ENCODE assay signal across 9 cellular contexts in the genomic region with DNA sequence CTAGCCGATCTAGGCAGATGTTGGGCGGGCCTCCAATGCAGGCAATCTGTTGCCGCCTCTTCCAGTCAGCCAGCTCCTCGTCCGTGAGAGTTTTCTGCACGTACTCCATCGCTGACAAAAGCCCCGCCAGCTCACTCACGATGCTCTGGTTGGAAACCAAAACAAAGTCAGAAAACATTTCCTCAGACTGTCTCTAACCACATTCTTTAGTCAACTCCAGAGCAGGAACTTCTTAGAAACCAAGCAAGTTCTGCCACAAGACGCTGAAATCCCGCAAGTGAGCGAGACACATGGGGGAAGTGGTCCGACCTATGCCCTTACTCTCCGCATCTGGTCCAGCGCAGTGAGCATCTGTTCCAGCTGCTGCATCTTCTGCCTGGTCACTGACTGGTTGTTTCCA. TPM values are rescaled to one million over a fixed set of nuclear protein-coding genes. Genes with fewer than 3 reads are reported as not detected.
DNase-seq lines count a peak whose midpoint lies in the region; ATAC-seq and TF ChIP-seq lines count a peak whose summit lies in the region.
"Had no signal": no experiment of that assay in that cellular context is flagged by ENCODE, and none has a peak within 500 bp of the region (broad histone marks: within the 10 kb centered on the region; RNA-seq: fewer than 3 reads in every experiment).

No MANE protein-coding gene starts in this region.

- peaks cover 75% of the 10 kb centered on the region for H3K36me3 Mint-ChIP-seq in CD8-positive, alpha-beta T cell
- H3K36me3 Mint-ChIP-seq in osteocyte (ENCODE audit: unreplicated experiment) (peaks cover 59% of the 10 kb centered on the region), Calu3 (ENCODE audit: insufficient read depth, unreplicated experiment) (peaks cover 81% of the 10 kb centered on the region)

- TF ChIP-seq EP300 in tibial nerve (IDR thresholded peaks at IDR 0.05) = no peak

- no peaks in the 10 kb centered on the region for H3K9me3 ChIP-seq in CD8-positive, alpha-beta T cell (ENCODE audit: low read length)
- no peaks in the 10 kb centered on the region for H3K9me3 ChIP-seq in tibial nerve

- peaks cover 39% of the 10 kb centered on the region for H3K4me1 Mint-ChIP-seq in CD8-positive, alpha-beta T cell (ENCODE audit: low read depth)
- H3K4me1 Mint-ChIP-seq in osteocyte (ENCODE audit: unreplicated experiment) (peaks cover 21% of the 10 kb centered on the region), Calu3 (ENCODE audit: low read depth, unreplicated experiment) (no peaks in the 10 kb centered on the region)

- BruUV-seq in Calu3 (replicated peaks; lab: Mats Ljungman, UMichigan) = no TSS peak

- peaks cover 31% of the 10 kb centered on the region for H3K4me1 ChIP-seq in CD8-positive, alpha-beta T cell (ENCODE audit: insufficient read depth, low read length)
- peaks cover 0 to 10% (median 0%) of the 10 kb centered on the region in 4 donors for H3K4me1 ChIP-seq in tibial nerve

- peak; percentile 31 to 78 (median 63) for DNase-seq in CD8-positive, alpha-beta T cell
- peak; percentile 72 for DNase-seq in activated T-cell treated with anti-CD3 and anti-CD28 coated beads, Interleukin-2, amount 50 U/mL, for 1 hour
- DNase-seq in osteocyte (ENCODE audit: extremely low spot score, unreplicated experiment) (no peak), Calu3 (no peak), tibial nerve (ENCODE audit: low spot score in 2 of 2) (no peak), 8988T (no peak)

- no peak for TF ChIP-seq POLR2A in tibial nerve (IDR thresholded peaks at IDR 0.05)

- no peak for TF ChIP-seq CTCF in CD8-positive, alpha-beta T cell (IDR thresholded peaks at IDR 0.05)
- TF ChIP-seq CTCF in osteocyte (IDR thresholded peaks at IDR 0.05) = no peak
- no peak for TF ChIP-seq CTCF in Calu3 (IDR thresholded peaks at IDR 0.05; ENCODE audit: unreplicated experiment)
- no peak for TF ChIP-seq CTCF in tibial nerve (IDR thresholded peaks at IDR 0.05)

- H3K9me3 Mint-ChIP-seq in CD8-positive, alpha-beta T cell = no peaks in the 10 kb centered on the region
- no peaks in the 10 kb centered on the region for H3K9me3 Mint-ChIP-seq in osteocyte (ENCODE audit: unreplicated experiment)
- H3K9me3 Mint-ChIP-seq in Calu3 (ENCODE audit: low read depth, unreplicated experiment) = no peaks in the 10 kb centered on the region

- POLR2A ChIA-PET in CD8-positive, alpha-beta T cell (lab: Charles Lee) = interaction anchor here (2.9 kb wide), 1 partner anchor 51 kb away, joined by 14 read pairs; the partner anchor contains the start of gene STAT3

- H3K4me3 ChIP-seq in CD8-positive, alpha-beta T cell (ENCODE audit: low read depth, low read length) = no peak overlapping the region
- H3K4me3 ChIP-seq in tibial nerve = no peak overlapping the region
- H3K4me3 ChIP-seq: SK-N-MC had no signal

- intact Hi-C loops in CD8-positive, alpha-beta T cell (cut with DNase I, micrococcal nuclease) = loop anchor here (1.0 to 2.0 kb wide), 2 partner anchors 51 kb away; partner anchors contain the start of gene STAT3 (in 2 of the 2)
- intact Hi-C loops in Calu3 (cut with micrococcal nuclease; ENCODE audit: unreplicated experiment) = no loop called here

- H3K36me3 ChIP-seq in CD8-positive, alpha-beta T cell (ENCODE audit: insufficient read depth, low read length) = peaks cover 38% of the 10 kb centered on the region
- H3K36me3 ChIP-seq in tibial nerve = peaks cover 5 to 94% (median 27%) of the 10 kb centered on the region in 3 donors

- WGBS in tibial nerve, 2 donors = 73 to 74% methylated on average over 15 of the region's 15 CpGs

- H3K27me3 ChIP-seq in CD8-positive, alpha-beta T cell (ENCODE audit: insufficient read depth, low read length) = no peaks in the 10 kb centered on the region
- no peaks in the 10 kb centered on the region for H3K27me3 ChIP-seq in tibial nerve

- CTCF ChIA-PET in CD8-positive, alpha-beta T cell (lab: Charles Lee) = interaction anchor here (0.9 to 1.7 kb wide), 3 partner anchors 8 to 180 kb away, joined by 3 to 6 read pairs (median 3); no protein-coding TSS in a partner anchor
- CTCF ChIA-PET in Calu3 (lab: Charles Lee) = no interaction called here

- peak; percentile 85 for ATAC-seq in CD8-positive, alpha-beta T cell
- ATAC-seq in HG02973 (IDR thresholded peaks at IDR 0.05; ENCODE audit: unreplicated experiment) = peak; percentile 50
- ATAC-seq in HG02884 (IDR thresholded peaks at IDR 0.05; ENCODE audit: unreplicated experiment) = no peak

- H3K27ac ChIP-seq in CD8-positive, alpha-beta T cell (ENCODE audit: low read depth, low read length) = peak overlapping the region; percentile 41
- peak overlapping the region in 1 of 4 donors; percentile 0 for H3K27ac ChIP-seq in tibial nerve
- H3K27ac ChIP-seq: SK-N-MC had no signal

- H3K4me3 Mint-ChIP-seq in CD8-positive, alpha-beta T cell = peak overlapping the region; percentile 57
- H3K4me3 Mint-ChIP-seq in osteocyte (ENCODE audit: unreplicated experiment) = no peak overlapping the region
- no peak overlapping the region for H3K4me3 Mint-ChIP-seq in Calu3 (ENCODE audit: low read depth, unreplicated experiment)

- peak overlapping the region; percentile 92 for H3K27ac Mint-ChIP-seq in CD8-positive, alpha-beta T cell
- H3K27ac Mint-ChIP-seq in osteocyte (ENCODE audit: unreplicated experiment) = peak overlapping the region; percentile 76
- H3K27ac Mint-ChIP-seq in Calu3 (ENCODE audit: unreplicated experiment) = no peak overlapping the region

- no peaks in the 10 kb centered on the region for H3K27me3 Mint-ChIP-seq in CD8-positive, alpha-beta T cell (ENCODE audit: low read depth)
- H3K27me3 Mint-ChIP-seq in osteocyte (ENCODE audit: unreplicated experiment) (no peaks in the 10 kb centered on the region), Calu3 (ENCODE audit: unreplicated experiment) (no peaks in the 10 kb centered on the region)

RNA-seq across cellular contexts. Expression of gene STAT5A, which starts 49.1 kb away (rescaled TPM):
- 100 to 1,000 TPM; 300 to 319 TPM for total RNA-seq in CD8-positive, alpha-beta T cell
- total RNA-seq in osteocyte = 45.5 and 47.7 TPM in 2 replicates
- total RNA-seq in Calu3 (2022) = 3.1 and 3.9 TPM in 2 replicates
- 100 to 1,000 TPM in 3 of 4 donors, 10 to 100 TPM in 1; 95.2 to 150 (median 127) TPM for total RNA-seq in tibial nerve

RNA-seq across cellular contexts. Expression of gene STAT3, which starts 50.8 kb away (rescaled TPM):
- 100 to 1,000 TPM; 338 to 343 TPM for total RNA-seq in CD8-positive, alpha-beta T cell
- 280 and 281 TPM in 2 replicates for total RNA-seq in osteocyte
- 183 and 196 TPM in 2 replicates for total RNA-seq in Calu3 (2022)
- total RNA-seq in tibial nerve = 100 to 1,000 TPM; 133 to 322 (median 188) TPM

Comparison
In these comparisons a context has a peak if more than half of its experiments do, and no peak if none do; other contexts are left out.
1. DNase-seq: peak in CD8-positive, alpha-beta T cell (7 of 7) and activated T-cell treated with anti-CD3 and anti-CD28 coated beads, Interleukin-2, amount 50 U/mL, for 1 hour (single experiment); none in osteocyte (single experiment), Calu3 (single experiment), tibial nerve (0 of 2) and 8988T (single experiment).